25 cellular contexts compared by ENCODE assay signal in genomic region chr1:27622828-27623227, GRCh38. TPM values are rescaled to one million over a fixed set of nuclear protein-coding genes. Genes with fewer than 3 reads are reported as not detected.
DNase-seq lines count a peak whose midpoint lies in the region; ATAC-seq, FAIRE-seq and TF ChIP-seq lines count a peak whose summit lies in the region.
"Had no signal": no experiment of that assay in that cellular context is flagged by ENCODE, and none has a peak within 500 bp of the region (broad histone marks: within the 10 kb centered on the region; RNA-seq: fewer than 3 reads in every experiment).

No MANE protein-coding gene starts in this region.

- no peaks in the 10 kb centered on the region for H3K9me3 Mint-ChIP-seq in activated T-cell treated with anti-CD3 and anti-CD28 coated beads, Interleukin-2, amount 50 U/mL, for 72 hours
- no peaks in the 10 kb centered on the region for H3K9me3 Mint-ChIP-seq in endodermal cell
- no peaks in the 10 kb centered on the region for H3K9me3 Mint-ChIP-seq in stimulated activated naive CD8-positive, alpha-beta T cell treated with anti-CD3 and anti-CD28 coated beads, Interleukin-15, amount 100 ng/mL, for 72 hours
- H3K9me3 Mint-ChIP-seq: activated T-cell treated with anti-CD3 and anti-CD28 coated beads, Interleukin-2, amount 50 U/mL, for 24 hours; type B pancreatic cell had no signal

- peaks cover 34% of the 10 kb centered on the region for H3K4me1 Mint-ChIP-seq in activated T-cell treated with anti-CD3 and anti-CD28 coated beads, Interleukin-2, amount 50 U/mL, for 72 hours (ENCODE audit: low read depth)
- H3K4me1 Mint-ChIP-seq in endodermal cell: peaks cover 5% of the 10 kb centered on the region
- peaks cover 23% of the 10 kb centered on the region for H3K4me1 Mint-ChIP-seq in stimulated activated naive CD8-positive, alpha-beta T cell treated with anti-CD3 and anti-CD28 coated beads, Interleukin-15, amount 100 ng/mL, for 72 hours

- H3K9me2 ChIP-seq in Loucy (replicated peaks; ENCODE audit: low read depth, low read length): no peaks in the 10 kb centered on the region

- FAIRE-seq in D721Med (lab: Jason Lieb, UNC): no peak
- FAIRE-seq: A204.1 had no signal

- H2AFZ ChIP-seq in Loucy (ENCODE audit: low read length): no peak overlapping the region

- TF ChIP-seq CTCF in Loucy (conservative IDR thresholded peaks at IDR 0.05; ENCODE audit: low read length) (no peak), endodermal cell (conservative IDR thresholded peaks at IDR 0.05) (no peak), D721Med (IDR thresholded peaks at IDR 0.05; ENCODE audit: insufficient read depth, missing control alignments) (no peak)

- H3K4me3 Mint-ChIP-seq in activated T-cell treated with anti-CD3 and anti-CD28 coated beads, Interleukin-2, amount 50 U/mL, for 72 hours: no peak overlapping the region
- H3K4me3 Mint-ChIP-seq in endodermal cell: no peak overlapping the region
- no peak overlapping the region for H3K4me3 Mint-ChIP-seq in stimulated activated naive CD8-positive, alpha-beta T cell treated with anti-CD3 and anti-CD28 coated beads, Interleukin-15, amount 100 ng/mL, for 72 hours
- H3K4me3 Mint-ChIP-seq: activated T-cell treated with anti-CD3 and anti-CD28 coated beads, Interleukin-2, amount 50 U/mL, for 24 hours; type B pancreatic cell had no signal

- H3K9ac ChIP-seq in Loucy (ENCODE audit: low read depth, low read length, poor library complexity, severe bottlenecking): peak overlapping the region; percentile 59
- no peak overlapping the region for H3K9ac ChIP-seq in endodermal cell (ENCODE audit: extremely low read depth, low read length, poor library complexity, severe bottlenecking)

- peak overlapping the region; percentile 40 for H3K4me3 ChIP-seq in Loucy (ENCODE audit: low read length, poor library complexity, severe bottlenecking)
- no peak overlapping the region for H3K4me3 ChIP-seq in endodermal cell (ENCODE audit: low read length)
- H3K4me3 ChIP-seq: left ventricle myocardium inferior, SJSA1 had no signal

- no peaks in the 10 kb centered on the region for H3K27me3 Mint-ChIP-seq in activated T-cell treated with anti-CD3 and anti-CD28 coated beads, Interleukin-2, amount 50 U/mL, for 72 hours (ENCODE audit: low read depth)
- H3K27me3 Mint-ChIP-seq in endodermal cell (ENCODE audit: insufficient read depth): peaks cover 3% of the 10 kb centered on the region
- no peaks in the 10 kb centered on the region for H3K27me3 Mint-ChIP-seq in stimulated activated naive CD8-positive, alpha-beta T cell treated with anti-CD3 and anti-CD28 coated beads, Interleukin-15, amount 100 ng/mL, for 72 hours
- H3K27me3 Mint-ChIP-seq: activated T-cell treated with anti-CD3 and anti-CD28 coated beads, Interleukin-2, amount 50 U/mL, for 24 hours; type B pancreatic cell had no signal

- H3K79me2 ChIP-seq in Loucy (ENCODE audit: insufficient read depth, low read length): no peaks in the 10 kb centered on the region

- no peaks in the 10 kb centered on the region for H4K20me1 ChIP-seq in Loucy (ENCODE audit: insufficient read depth, low read length, poor library complexity, severe bottlenecking)

- H3K27me3 ChIP-seq in Loucy (ENCODE audit: insufficient read depth, low read length, poor library complexity, severe bottlenecking) (no peaks in the 10 kb centered on the region), endodermal cell (ENCODE audit: control insufficient read depth, insufficient read depth, low read length, poor library complexity, severe bottlenecking) (no peaks in the 10 kb centered on the region)
- H3K27me3 ChIP-seq: brain microvascular endothelial cell, SJSA1 had no signal

- no peaks in the 10 kb centered on the region for H3K36me3 Mint-ChIP-seq in activated T-cell treated with anti-CD3 and anti-CD28 coated beads, Interleukin-2, amount 50 U/mL, for 72 hours (ENCODE audit: insufficient read depth in 2 of 2)
- no peaks in the 10 kb centered on the region for H3K36me3 Mint-ChIP-seq in endodermal cell (ENCODE audit: low read depth)
- H3K36me3 Mint-ChIP-seq: type B pancreatic cell had no signal

- peak; percentile 27 to 53 for ATAC-seq in activated T-cell treated with anti-CD3 and anti-CD28 coated beads, Interleukin-2, amount 50 U/mL, for 72 hours (replicated peaks in 1 of 2)
- ATAC-seq in stimulated activated naive CD8-positive, alpha-beta T cell treated with anti-CD3 and anti-CD28 coated beads, Interleukin-15, amount 100 ng/mL, for 72 hours: peak; percentile 44
- no peak for ATAC-seq in HG02798 (IDR thresholded peaks at IDR 0.05; ENCODE audit: poor library complexity, unreplicated experiment)

- H3K36me3 ChIP-seq in Loucy (ENCODE audit: insufficient read depth, low read length) (no peaks in the 10 kb centered on the region), endodermal cell (ENCODE audit: control insufficient read depth, insufficient read depth, low read length) (no peaks in the 10 kb centered on the region)
- H3K36me3 ChIP-seq: brain microvascular endothelial cell, left ventricle myocardium inferior, SJSA1 had no signal

- 93% methylated on average over 3 to 4 of the region's 4 CpGs for WGBS in endodermal cell (ENCODE audit: insufficient coverage in 1 of 2, insufficient read length in 1 of 2), 2 experiments

- H3K4me1 ChIP-seq in Loucy (ENCODE audit: insufficient read depth, low read length, poor library complexity, severe bottlenecking) (peaks cover 62% of the 10 kb centered on the region), endodermal cell (ENCODE audit: control insufficient read depth, insufficient read depth, low read length) (no peaks in the 10 kb centered on the region)
- H3K4me1 ChIP-seq: Caco-2, SJSA1 had no signal

- no peaks in the 10 kb centered on the region for H3K9me3 ChIP-seq in Loucy (ENCODE audit: insufficient read depth, low read depth, low read length)
- no peaks in the 10 kb centered on the region for H3K9me3 ChIP-seq in endodermal cell (ENCODE audit: control insufficient read depth, low read length)
- H3K9me3 ChIP-seq: Caco-2, left ventricle myocardium inferior, SJSA1 had no signal

- H3K4me2 ChIP-seq in Loucy (ENCODE audit: low read depth, low read length, poor library complexity, severe bottlenecking): peak overlapping the region; percentile 65

- no peak for DNase-seq in activated T-cell treated with anti-CD3 and anti-CD28 coated beads, Interleukin-2, amount 50 U/mL, for 72 hours
- DNase-seq in activated T-cell treated with anti-CD3 and anti-CD28 coated beads, Interleukin-2, amount 50 U/mL, for 1 hour: no peak
- DNase-seq in endodermal cell: peak; percentile 74
- DNase-seq in stimulated activated naive CD8-positive, alpha-beta T cell treated with anti-CD3 and anti-CD28 coated beads, Interleukin-15, amount 100 ng/mL, for 72 hours: no peak
- no peak for DNase-seq in D721Med (ENCODE audit: insufficient read length, low spot score)
- no peak for DNase-seq in T-helper 2 cell
- DNase-seq: activated T-cell treated with anti-CD3 and anti-CD28 coated beads, Interleukin-2, amount 50 U/mL, for 24 hours; amniotic stem cell; brain microvascular endothelial cell; Caco-2; DMS79; IMR-90; islet precursor cell; left ventricle myocardium inferior; mesendoderm; NCI-H1105; NCI-H2029; NCI-H345; nucleus accumbens had no signal

- no peak overlapping the region for H3K27ac Mint-ChIP-seq in activated T-cell treated with anti-CD3 and anti-CD28 coated beads, Interleukin-2, amount 50 U/mL, for 72 hours
- H3K27ac Mint-ChIP-seq in endodermal cell: no peak overlapping the region
- no peak overlapping the region for H3K27ac Mint-ChIP-seq in stimulated activated naive CD8-positive, alpha-beta T cell treated with anti-CD3 and anti-CD28 coated beads, Interleukin-15, amount 100 ng/mL, for 72 hours
- H3K27ac Mint-ChIP-seq: activated T-cell treated with anti-CD3 and anti-CD28 coated beads, Interleukin-2, amount 50 U/mL, for 24 hours; type B pancreatic cell had no signal

- H3K27ac ChIP-seq in endodermal cell (ENCODE audit: low read depth, low read length): no peak overlapping the region
- H3K27ac ChIP-seq: brain microvascular endothelial cell, left ventricle myocardium inferior, SJSA1 had no signal

- peaks cover 4% of the 10 kb centered on the region; the same call in 1 of the 2 replicates for H3F3A ChIP-seq in Loucy (ENCODE audit: low read depth)

RNA-seq across cellular contexts. Expression of gene FGR, which starts 12.2 kb away (rescaled TPM):
- 1 to 10 TPM in 1 of 2 donors, under 1 TPM in 1; 0.62 to 2.1 TPM for total RNA-seq in activated T-cell treated with anti-CD3 and anti-CD28 coated beads, Interleukin-2, amount 50 U/mL, for 72 hours
- not detected for total RNA-seq in endodermal cell
- polyA plus RNA-seq in endodermal cell (2013, experiment 1 of 2): 0.14 TPM
- polyA plus RNA-seq in endodermal cell (2013, experiment 2 of 2): not detected
- total RNA-seq: Caco-2, IMR-90, RPMI7951, SJSA1 had no signal
- polyA plus RNA-seq: IMR-90 had no signal

RNA-seq across cellular contexts. Expression of gene AHDC1, which starts 18.9 kb away (rescaled TPM):
- total RNA-seq in activated T-cell treated with anti-CD3 and anti-CD28 coated beads, Interleukin-2, amount 50 U/mL, for 72 hours: 1 to 10 TPM; 8.4 to 9.3 TPM
- 10 to 100 TPM; 39.3 to 41.2 TPM for total RNA-seq in endodermal cell
- 52.1 TPM for polyA plus RNA-seq in endodermal cell (2013, experiment 1 of 2)
- polyA plus RNA-seq in endodermal cell (2013, experiment 2 of 2): 50.1 TPM

RNA-seq across cellular contexts. Expression of gene IFI6, which starts 49.2 kb away (rescaled TPM):
- total RNA-seq in activated T-cell treated with anti-CD3 and anti-CD28 coated beads, Interleukin-2, amount 50 U/mL, for 72 hours: 10 to 100 TPM; 19.3 to 56.1 TPM
- 1 to 10 TPM in 1 of 2 donors, under 1 TPM in 1; 0.71 to 1.1 TPM for total RNA-seq in endodermal cell
- 27.2 TPM for polyA plus RNA-seq in endodermal cell (2013, experiment 1 of 2)
- 22.0 TPM for polyA plus RNA-seq in endodermal cell (2013, experiment 2 of 2)

Comparison
In these comparisons a context has a peak if more than half of its experiments do, and no peak if none do; other contexts are left out.
1. RNA of gene IFI6, which starts 49.2 kb away (total RNA-seq): 19.3 to 56.1 TPM in activated T-cell treated with anti-CD3 and anti-CD28 coated beads, Interleukin-2, amount 50 U/mL, for 72 hours; 0.71 to 1.1 TPM in endodermal cell; every median in the first group is over 4 times any median in the second.